Comparison of ENCODE assay signal across 8 cellular contexts in the genomic region with DNA sequence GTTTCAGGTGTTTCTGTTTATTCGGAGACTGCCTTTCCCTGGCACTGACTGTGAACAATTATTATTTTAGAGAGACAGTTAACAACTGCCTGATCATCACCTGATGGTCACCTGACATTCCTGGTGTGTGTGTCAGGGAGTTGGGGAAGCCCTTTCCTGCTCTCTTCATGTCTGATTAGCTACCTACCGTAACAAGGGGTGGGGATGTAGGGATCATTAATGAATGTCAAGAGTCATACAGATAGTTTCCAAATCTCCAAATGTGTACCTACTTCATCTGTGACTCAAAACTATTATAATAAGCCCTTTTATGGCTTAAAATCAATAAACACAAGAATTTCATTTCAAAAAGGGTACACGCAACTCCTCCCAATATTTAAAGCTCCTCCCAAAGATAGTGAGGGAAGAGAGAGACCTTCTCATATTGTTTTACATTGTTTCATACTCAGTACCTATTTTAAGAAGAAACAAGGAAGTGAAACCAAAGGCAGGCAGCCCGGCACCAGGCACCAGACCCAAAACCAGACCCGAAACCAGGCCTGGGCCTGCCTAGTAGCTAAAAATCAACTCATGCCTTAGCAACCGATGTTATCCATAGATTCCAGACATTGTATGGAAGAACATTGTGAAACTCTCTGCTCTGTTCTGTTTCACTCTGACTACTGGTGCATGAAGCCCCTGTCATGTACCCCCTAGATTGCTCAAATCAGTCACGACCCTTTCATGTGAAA.
A peak's percentile ranks its signal among the peaks of the same experiment; 100 is the strongest.
DNase-seq lines count a peak whose midpoint lies in the region; ATAC-seq, FAIRE-seq and TF ChIP-seq lines count a peak whose summit lies in the region.

No MANE protein-coding gene starts in this region.

- no peaks in the 10 kb centered on the region for H4K20me1 ChIP-seq in H1 (replicated peaks in 1 of 2; ENCODE audit: control insufficient read depth in 1 of 2, insufficient read depth in 2 of 2, low read length in 2 of 2)

- POLR2A ChIA-PET in H1 (lab: Charles Lee; ENCODE audit: partially characterized antibody): no interaction called here

- H2AFZ ChIP-seq in H1 (ENCODE audit: low read length): no peak overlapping the region

- 86% methylated on average over 7 of the region's 7 CpGs; no CpG with 5 or more reads in 1 of the 2 experiments for WGBS in H1 (ENCODE audit: extremely low coverage in 1 of 2, insufficient coverage in 1 of 2, insufficient read length in 1 of 2, insufficient replicate concordance in 2 of 2, low coverage in 1 of 2, low lambda C conversion rate in 2 of 2, missing lambda C conversion rate in 1 of 2), 2 experiments

- peak overlapping the region; percentile 84; the same call in 1 of the 2 replicates for H2BK5ac ChIP-seq in H1 (ENCODE audit: low read depth, low read length)

- no peak overlapping the region for H3K56ac ChIP-seq in H1 (replicated peaks; ENCODE audit: insufficient read length, low read depth, low read length)

- H4K8ac ChIP-seq in H1 (ENCODE audit: extremely low read depth, insufficient read depth, low read length): no peak overlapping the region

- no peaks in the 10 kb centered on the region for H3K79me1 ChIP-seq in H1 (ENCODE audit: low read depth, low read length)

- peak overlapping the region; percentile 55 for H4K91ac ChIP-seq in H1 (replicated peaks; ENCODE audit: insufficient read length, low read length)

- peak overlapping the region; percentile 95 for H2BK20ac ChIP-seq in H1 (ENCODE audit: low read length)

- no peak for TF ChIP-seq EP300 in H1 (IDR thresholded peaks at IDR 0.05; ENCODE audit: borderline replicate concordance in 1 of 2, low read depth in 2 of 2, low read length in 2 of 2)

- no peaks in the 10 kb centered on the region for H3K79me2 ChIP-seq in H1 (ENCODE audit: control insufficient read depth in 1 of 2, insufficient read depth in 2 of 2, low read length in 2 of 2)

- no peaks in the 10 kb centered on the region for H3K27me3 ChIP-seq in H1 (replicated peaks in 1 of 4; ENCODE audit: control insufficient read depth in 3 of 4, extremely low read depth in 1 of 4, insufficient read depth in 3 of 4, low read length in 3 of 4)

- H2BK12ac ChIP-seq in H1 (ENCODE audit: low read depth, low read length): peak overlapping the region; percentile 70; the same call in 1 of the 2 replicates

- H3K23ac ChIP-seq in H1 (ENCODE audit: insufficient read length): no peak overlapping the region

- peak overlapping the region; percentile 63; the same call in 1 of the 2 replicates for H3K18ac ChIP-seq in H1 (ENCODE audit: extremely low read depth, low read length)

- H3K9me3 ChIP-seq in H1 (ENCODE audit: insufficient read depth in 2 of 2, low read depth in 1 of 2, low read length in 1 of 2): no peaks in the 10 kb centered on the region; a peak in 1 of 4 replicates

- H3K4ac ChIP-seq in H1 (replicated peaks; ENCODE audit: insufficient read length, low read depth, low read length): no peak overlapping the region

- FAIRE-seq in H1 (lab: Jason Lieb, UNC): no peak

- no peak for TF ChIP-seq CTCF in H1 (IDR thresholded peaks at IDR 0.05; ENCODE audit: control extremely low read depth in 1 of 3, insufficient read depth in 1 of 3, low read depth in 1 of 3, low read length in 3 of 3)

- no peak for DNase-seq in H1 (ENCODE audit: low read depth in 1 of 2, low spot score in 2 of 2)
- no peak for DNase-seq in OCI-M1 (lab: John Stamatoyannopoulos, UW)
- no peak for DNase-seq in islet precursor cell
- DNase-seq in AG08396 (ENCODE audit: low spot score): no peak
- no peak for DNase-seq in NCI-H69 (lab: John Stamatoyannopoulos, UW)

- H3K4me2 ChIP-seq in H1 (ENCODE audit: insufficient read depth in 1 of 2, low read depth in 2 of 2, low read length in 2 of 2): no peak overlapping the region

- H2AK5ac ChIP-seq in H1 (ENCODE audit: low read depth, low read length): 0 out of 2 replicates have a peak overlapping the region, but pooled peaks have one; percentile 83

- TF ChIP-seq RAD21 in H1 (IDR thresholded peaks at IDR 0.05 in 1 of 2, conservative IDR thresholded peaks at IDR 0.05 in 1 of 2; ENCODE audit: low read depth in 2 of 2, low read length in 2 of 2): no peak

- peaks cover 0 to 17% (median 10%) of the 10 kb centered on the region in 4 experiments; a peak in 4 of 7 replicates for H3K4me1 ChIP-seq in H1 (replicated peaks in 1 of 4; ENCODE audit: control insufficient read depth in 3 of 4, insufficient read depth in 4 of 4, low read length in 3 of 4)

- no peak overlapping the region for H4K5ac ChIP-seq in H1 (ENCODE audit: insufficient read length, low read depth, low read length)

- H3K9ac ChIP-seq in H1 (replicated peaks in 1 of 4; ENCODE audit: extremely low read depth in 1 of 4, low read depth in 3 of 4, low read length in 3 of 4): no peak overlapping the region

- CTCF ChIA-PET in H1 (lab: Charles Lee; ENCODE audit: partially characterized antibody): no interaction called here

- no peak overlapping the region for H2BK15ac ChIP-seq in H1 (ENCODE audit: low read length)

- no peak for TF ChIP-seq POLR2A in H1 (IDR thresholded peaks at IDR 0.05; ENCODE audit: control extremely low read depth in 1 of 2, low read depth in 2 of 2, low read length in 2 of 2)

- peak overlapping the region; percentile 82 for H2BK120ac ChIP-seq in H1 (replicated peaks; ENCODE audit: low read depth, low read length)

- ATAC-seq in GM18502 (IDR thresholded peaks at IDR 0.05; ENCODE audit: poor library complexity, unreplicated experiment) (peak; percentile 64), GM21576 (IDR thresholded peaks at IDR 0.05; ENCODE audit: unreplicated experiment) (peak; percentile 43), HG03432 (IDR thresholded peaks at IDR 0.05; ENCODE audit: unreplicated experiment) (peak; percentile 62)

- no peak overlapping the region for H3K4me3 ChIP-seq in H1 (ENCODE audit: extremely low read depth in 1 of 4, insufficient read depth in 2 of 4, low read depth in 3 of 4, low read length in 4 of 4)

- no peak overlapping the region for H3K27ac ChIP-seq in H1 (ENCODE audit: low read depth, low read length)

- H3K23me2 ChIP-seq in H1 (ENCODE audit: low read depth, low read length): no peaks in the 10 kb centered on the region

- H3K36me3 ChIP-seq in H1 (ENCODE audit: control insufficient read depth in 2 of 4, insufficient read depth in 4 of 4, low read length in 3 of 4): no peaks in the 10 kb centered on the region

- no peak overlapping the region for H3K14ac ChIP-seq in H1 (ENCODE audit: insufficient read length)

TF ChIP-seq in H1, 55 proteins besides CTCF, POLR2A, EP300 and RAD21:
- TF ChIP-seq TCF12 (IDR thresholded peaks at IDR 0.05; ENCODE audit: low read depth, low read length) (no peak), E2F6 (IDR thresholded peaks at IDR 0.05) (no peak), EZH2 (IDR thresholded peaks at IDR 0.05; ENCODE audit: low read depth, low read length, severe bottlenecking) (no peak), JUN (IDR thresholded peaks at IDR 0.05; ENCODE audit: low read depth, low read length) (no peak), TBP (IDR thresholded peaks at IDR 0.05; ENCODE audit: low read depth, low read length) (no peak), GTF2F1 (IDR thresholded peaks at IDR 0.05; ENCODE audit: borderline replicate concordance, low read depth, low read length) (no peak), SIX5 (IDR thresholded peaks at IDR 0.05; ENCODE audit: low read depth, low read length) (no peak), ZNF274 (IDR thresholded peaks at IDR 0.05; ENCODE audit: borderline replicate concordance, extremely low read depth, low read length) (no peak), RXRA (IDR thresholded peaks at IDR 0.05; ENCODE audit: insufficient read depth, low read depth, low read length) (no peak), BRCA1 (IDR thresholded peaks at IDR 0.05; ENCODE audit: low read depth, low read length) (no peak), CHD1 (IDR thresholded peaks at IDR 0.05; ENCODE audit: low read depth, low read length) (no peak), CREB1 (IDR thresholded peaks at IDR 0.05) (no peak), EGR1 (IDR thresholded peaks at IDR 0.05; ENCODE audit: borderline replicate concordance, low read depth, low read length) (no peak), BCL11A (IDR thresholded peaks at IDR 0.05; ENCODE audit: low read depth in 2 of 2, low read length in 2 of 2) (no peak)
